ENCODE assay signal across 1 cellular context in genomic region chr17:65046236-65046635, GRCh38.
TF ChIP-seq lines count a peak whose summit lies in the region.

No MANE protein-coding gene starts in this region.

TF ChIP-seq in H1, 55 proteins besides CTCF, POLR2A, EP300 and RAD21 (continued from another document):
- no peak for TF ChIP-seq RBBP5 (IDR thresholded peaks at IDR 0.05; ENCODE audit: borderline replicate concordance, low read depth, low read length)
